Comparison of ENCODE assay signal across 17 cellular contexts in genomic region chr11:44716256-44716655, GRCh38. TPM values are rescaled to one million over a fixed set of nuclear protein-coding genes. Genes with fewer than 3 reads are reported as not detected.
DNase-seq lines count a peak whose midpoint lies in the region; ATAC-seq and TF ChIP-seq lines count a peak whose summit lies in the region.
"Had no signal": no experiment of that assay in that cellular context is flagged by ENCODE, and none has a peak within 500 bp of the region (broad histone marks: within the 10 kb centered on the region; RNA-seq: fewer than 3 reads in every experiment).

No MANE protein-coding gene starts in this region.

- H3K27me3 Mint-ChIP-seq in endodermal cell (ENCODE audit: insufficient read depth): peaks cover 8% of the 10 kb centered on the region

- H3K9ac ChIP-seq in endodermal cell (ENCODE audit: extremely low read depth, low read length, poor library complexity, severe bottlenecking): no peak overlapping the region
- no peak overlapping the region for H3K9ac ChIP-seq in liver (ENCODE audit: low read depth in 1 of 2, low read length in 2 of 2)
- H3K9ac ChIP-seq: BLaER1 treated with 17β-estradiol and CSF1 and Interleukin-3, amounts not matched to agents 10 nM and 100 nM had no signal

- H3K4me3 ChIP-seq in endodermal cell (ENCODE audit: low read length) (no peak overlapping the region), liver (ENCODE audit: low read depth in 1 of 3, low read length in 3 of 3) (no peak overlapping the region), spleen (no peak overlapping the region)
- H3K4me3 ChIP-seq: BLaER1 treated with 17β-estradiol and CSF1 and Interleukin-3, amounts not matched to agents 10 nM and 100 nM; GM12878 had no signal

- intact Hi-C loops in spleen (cut with DNase I; ENCODE audit: low total_unique reads): no loop called here

- H3K9me3 Mint-ChIP-seq in endodermal cell: no peaks in the 10 kb centered on the region

- DNase-seq in NCI-H1092 treated with DMSO at 0.1 percent for 48 hours (lab: John Stamatoyannopoulos, UW) (peak; percentile 14), NCI-H1092 (lab: John Stamatoyannopoulos, UW) (no peak), endodermal cell (no peak), spleen (peak; percentile 32), AG08396 (ENCODE audit: low spot score) (no peak)
- DNase-seq: Calu3; CD4-positive, CD25-positive, alpha-beta regulatory T cell; DMS 273 treated with DMSO at 0.1 percent for 48 hours; HCEC 1CT; IMR-90 had no signal

- TF ChIP-seq POLR2A in spleen (IDR thresholded peaks at IDR 0.05): no peak

- H3K4me1 Mint-ChIP-seq in endodermal cell: peaks cover 30% of the 10 kb centered on the region

- H3K27ac Mint-ChIP-seq in endodermal cell: no peak overlapping the region
- H3K27ac Mint-ChIP-seq: CD4-positive, CD25-positive, alpha-beta regulatory T cell had no signal

- H3K4me1 ChIP-seq in endodermal cell (ENCODE audit: control insufficient read depth, insufficient read depth, low read length): peaks cover 6% of the 10 kb centered on the region
- H3K4me1 ChIP-seq in liver (ENCODE audit: control insufficient read depth in 4 of 4, insufficient read depth in 4 of 4, low read length in 3 of 4): peaks cover 0 to 9% (median 5%) of the 10 kb centered on the region in 4 donors
- H3K4me1 ChIP-seq in spleen: no peaks in the 10 kb centered on the region

- H3K27ac ChIP-seq in endodermal cell (ENCODE audit: low read depth, low read length): peak overlapping the region; percentile 1
- no peak overlapping the region for H3K27ac ChIP-seq in liver (ENCODE audit: low read depth in 1 of 2, low read length in 2 of 2)
- no peak overlapping the region for H3K27ac ChIP-seq in spleen
- H3K27ac ChIP-seq: 22Rv1; BLaER1 treated with 17β-estradiol and CSF1 and Interleukin-3, amounts not matched to agents 10 nM and 100 nM; HL-60 had no signal

- H3K9me3 ChIP-seq in endodermal cell (ENCODE audit: control insufficient read depth, low read length): no peaks in the 10 kb centered on the region
- no peaks in the 10 kb centered on the region for H3K9me3 ChIP-seq in liver (ENCODE audit: control insufficient read depth in 4 of 4, low read length in 3 of 4)
- no peaks in the 10 kb centered on the region for H3K9me3 ChIP-seq in spleen

- ATAC-seq in activated CD4-positive, CD25-positive, alpha-beta regulatory T cell treated with anti-CD3 and anti-CD28 coated beads, Interleukin-2, amount 50 U/mL, for 24 hours: no peak
- no peak for ATAC-seq in HG02970 (IDR thresholded peaks at IDR 0.05; ENCODE audit: low FRiP score, unreplicated experiment)
- ATAC-seq: GM12878 had no signal

- H3K36me3 Mint-ChIP-seq in endodermal cell (ENCODE audit: low read depth): no peaks in the 10 kb centered on the region
- H3K36me3 Mint-ChIP-seq: CD4-positive, CD25-positive, alpha-beta regulatory T cell had no signal

- H3K27me3 ChIP-seq in endodermal cell (ENCODE audit: control insufficient read depth, insufficient read depth, low read length, poor library complexity, severe bottlenecking): no peaks in the 10 kb centered on the region
- no peaks in the 10 kb centered on the region for H3K27me3 ChIP-seq in liver (ENCODE audit: control insufficient read depth in 4 of 4, insufficient read depth in 4 of 4, low read length in 3 of 4)
- H3K27me3 ChIP-seq in spleen (replicated peaks in 1 of 7): peaks cover 0 to 4% (median 0%) of the 10 kb centered on the region in 7 donors
- H3K27me3 ChIP-seq: BLaER1 treated with 17β-estradiol and CSF1 and Interleukin-3, amounts not matched to agents 10 nM and 100 nM had no signal

- no peaks in the 10 kb centered on the region for H3K36me3 ChIP-seq in endodermal cell (ENCODE audit: control insufficient read depth, insufficient read depth, low read length)
- H3K36me3 ChIP-seq in liver (ENCODE audit: control insufficient read depth in 4 of 4, insufficient read depth in 3 of 4, low read depth in 1 of 4, low read length in 3 of 4): no peaks in the 10 kb centered on the region
- H3K36me3 ChIP-seq in spleen: no peaks in the 10 kb centered on the region
- H3K36me3 ChIP-seq: BLaER1 treated with 17β-estradiol and CSF1 and Interleukin-3, amounts not matched to agents 10 nM and 100 nM had no signal

- H3K4me3 Mint-ChIP-seq in endodermal cell: no peak overlapping the region
- H3K4me3 Mint-ChIP-seq: CD4-positive, CD25-positive, alpha-beta regulatory T cell had no signal

- peak in 1 of 2 donors; percentile 10 for TF ChIP-seq RAD21 in liver (IDR thresholded peaks at IDR 0.05)

- TF ChIP-seq CTCF in endodermal cell (conservative IDR thresholded peaks at IDR 0.05) (no peak), liver (IDR thresholded peaks at IDR 0.05; ENCODE audit: low read depth, low read length, missing input control) (no peak), spleen (IDR thresholded peaks at IDR 0.05 in 8 of 11, conservative IDR thresholded peaks at IDR 0.05 in 3 of 11) (no peak)

- 83% methylated on average over 3 to 6 of the region's 6 CpGs for WGBS in endodermal cell (ENCODE audit: insufficient coverage in 1 of 2, insufficient read length in 1 of 2), 2 experiments
- WGBS in liver: 33% methylated on average over 6 of the region's 6 CpGs
- WGBS in spleen, 5 donors: 74 to 91% (median 89%) methylated on average over 6 of the region's 6 CpGs

TF ChIP-seq in liver, 16 proteins besides CTCF, POLR2A, EP300 and RAD21:
- TF ChIP-seq FOXA2 (IDR thresholded peaks at IDR 0.05): peak; percentile 47
- TF ChIP-seq HNF4A (conservative IDR thresholded peaks at IDR 0.05): peak; percentile 80 to 82
- TF ChIP-seq NR2F2 (IDR thresholded peaks at IDR 0.05): no peak
- TF ChIP-seq ZBTB33 (IDR thresholded peaks at IDR 0.05): no peak
- TF ChIP-seq RXRA (IDR thresholded peaks at IDR 0.05): peak; percentile 25 to 62
- no peak for TF ChIP-seq YY1 (IDR thresholded peaks at IDR 0.05)
- no peak for TF ChIP-seq TAF1 (conservative IDR thresholded peaks at IDR 0.05)
- peak; percentile 28 for TF ChIP-seq FOXA1 (IDR thresholded peaks at IDR 0.05)
- TF ChIP-seq HNF4G (IDR thresholded peaks at IDR 0.05): peak; percentile 37
- no peak for TF ChIP-seq REST (IDR thresholded peaks at IDR 0.05)
- no peak for TF ChIP-seq ATF3 (IDR thresholded peaks at IDR 0.05)
- TF ChIP-seq SP1 (IDR thresholded peaks at IDR 0.05): peak; percentile 40
- peak in 1 of 2 donors; percentile 39 for TF ChIP-seq JUND (IDR thresholded peaks at IDR 0.05)

RNA-seq across cellular contexts. Expression of gene TSPAN18, which starts 10.5 kb away (rescaled TPM):
- total RNA-seq in endodermal cell (10 to 100 TPM; 28.0 to 28.7 TPM), liver (1 to 10 TPM; 1.9 to 5.0 TPM), spleen (10 to 100 TPM; 16.5 to 47.5 (median 24.0) TPM)
- 96.1 TPM for polyA plus RNA-seq in endodermal cell (2013, experiment 1 of 2)
- 74.6 TPM for polyA plus RNA-seq in endodermal cell (2013, experiment 2 of 2)
- polyA plus RNA-seq in liver (1 to 10 TPM; 1.2 to 3.6 TPM), spleen (1 to 10 TPM; 2.1 to 7.9 (median 3.1) TPM)
- total RNA-seq: Calu3 had no signal

Comparison
In these comparisons a context has a peak if more than half of its experiments do, and no peak if none do; other contexts are left out.
1. DNase-seq: peak in NCI-H1092 treated with DMSO at 0.1 percent for 48 hours (single experiment) and spleen (single experiment); none in NCI-H1092 (single experiment), endodermal cell (single experiment) and AG08396 (single experiment).